In genomic region chr2:230879271-230879882, GRCh38 we compare ENCODE assay signal across 16 cellular contexts. TPM values are rescaled to one million over a fixed set of nuclear protein-coding genes. Genes with fewer than 3 reads are reported as not detected.
DNase-seq lines count a peak whose midpoint lies in the region; ATAC-seq and TF ChIP-seq lines count a peak whose summit lies in the region.
"Had no signal": no experiment of that assay in that cellular context is flagged by ENCODE, and none has a peak within 500 bp of the region (broad histone marks: within the 10 kb centered on the region; RNA-seq: fewer than 3 reads in every experiment).

No MANE protein-coding gene starts in this region.

- ATAC-seq in effector memory CD8-positive, alpha-beta T cell (replicated peaks), result no peak
- no peak for ATAC-seq in esophagus mucosa

- peaks cover 25 to 27% of the 10 kb centered on the region in 2 donors for H3K4me1 Mint-ChIP-seq in effector memory CD8-positive, alpha-beta T cell (ENCODE audit: low read depth in 2 of 2)

- peak; percentile 50 for DNase-seq in activated CD8-positive, alpha-beta memory T cell treated with anti-CD3 and anti-CD28 coated beads for 24 hours
- no peak for DNase-seq in activated CD8-positive, alpha-beta memory T cell treated with anti-CD3 and anti-CD28 coated beads, Interleukin-2, amount 50 U/mL, for 4 hours
- DNase-seq in NCI-H2029 (lab: John Stamatoyannopoulos, UW), result peak; percentile 75
- no peak for DNase-seq in effector memory CD8-positive, alpha-beta T cell
- DNase-seq in renal cortical epithelial cell (ENCODE audit: low read depth), result peak; percentile 64
- DNase-seq in GM10248 (ENCODE audit: extremely low spot score), result no peak
- DNase-seq in NCI-H128 (lab: John Stamatoyannopoulos, UW; ENCODE audit: unreplicated experiment), result no peak
- DNase-seq: amniotic stem cell; DMS53; KG1; NCI-H1436; retina; stimulated activated CD4-positive, alpha-beta T cell treated with anti-CD3 and anti-CD28 coated beads, Interleukin-2, amount 100 ng/mL, for 48 hours; uterus had no signal

- H3K4me3 Mint-ChIP-seq in effector memory CD8-positive, alpha-beta T cell, result no peak overlapping the region

- no peak for TF ChIP-seq CTCF in GM10248 (IDR thresholded peaks at IDR 0.05; ENCODE audit: control extremely low read depth, extremely low read depth, low read depth, missing control alignments)

- H3K9me3 Mint-ChIP-seq in effector memory CD8-positive, alpha-beta T cell, result no peaks in the 10 kb centered on the region

- no peaks in the 10 kb centered on the region for H3K27me3 Mint-ChIP-seq in effector memory CD8-positive, alpha-beta T cell

- CTCF ChIA-PET in GM10248 (lab: Yijun Ruan, JAX), result interaction anchor here (0.9 to 1.6 kb wide), 6 partner anchors 17 to 46 kb away, joined by 3 to 6 read pairs (median 4); no protein-coding TSS in a partner anchor

- peaks cover 17% of the 10 kb centered on the region for H3K36me3 Mint-ChIP-seq in effector memory CD8-positive, alpha-beta T cell (ENCODE audit: insufficient read depth)

- POLR2A ChIA-PET in GM10248 (lab: Yijun Ruan, JAX), result no interaction called here

- H3K27ac Mint-ChIP-seq in effector memory CD8-positive, alpha-beta T cell, result peak overlapping the region; percentile 8 to 87

RNA-seq across cellular contexts. Expression of gene ITM2C, which starts 14.6 kb away (rescaled TPM):
- total RNA-seq in renal cortical epithelial cell, result 46.5 and 85.7 TPM in 2 replicates
- 7.3 TPM for total RNA-seq in esophagus mucosa

RNA-seq across cellular contexts. Expression of gene GPR55, which starts 45.7 kb away (rescaled TPM):
- total RNA-seq in renal cortical epithelial cell, result not detected in 2 replicates
- total RNA-seq in esophagus mucosa, result 0.20 TPM
- total RNA-seq: fibroblast of villous mesenchyme, uterus had no signal

Comparison
In these comparisons a context has a peak if more than half of its experiments do, and no peak if none do; other contexts are left out.
1. DNase-seq: peak in activated CD8-positive, alpha-beta memory T cell treated with anti-CD3 and anti-CD28 coated beads for 24 hours (single experiment), NCI-H2029 (single experiment) and renal cortical epithelial cell (single experiment); none in activated CD8-positive, alpha-beta memory T cell treated with anti-CD3 and anti-CD28 coated beads, Interleukin-2, amount 50 U/mL, for 4 hours (single experiment), effector memory CD8-positive, alpha-beta T cell (0 of 3), GM10248 (single experiment) and NCI-H128 (single experiment).